12 cellular contexts compared by ENCODE assay signal in genomic region chr5:176675676-176676360, GRCh38. TPM values are rescaled to one million over a fixed set of nuclear protein-coding genes. Genes with fewer than 3 reads are reported as not detected.
DNase-seq lines count a peak whose midpoint lies in the region; ATAC-seq and TF ChIP-seq lines count a peak whose summit lies in the region.
"Had no signal": no experiment of that assay in that cellular context is flagged by ENCODE, and none has a peak within 500 bp of the region (broad histone marks: within the 10 kb centered on the region; RNA-seq: fewer than 3 reads in every experiment).

No MANE protein-coding gene starts in this region.

- no peak overlapping the region for H3K4me2 ChIP-seq in mesendoderm (ENCODE audit: low read length)

- H3K4me3 ChIP-seq in astrocyte of the spinal cord (ENCODE audit: low read depth, low read length) (no peak overlapping the region), mesendoderm (ENCODE audit: low read length) (no peak overlapping the region), sigmoid colon (no peak overlapping the region)
- H3K4me3 ChIP-seq: upper lobe of left lung had no signal

- CTCF ChIA-PET in Calu3 (lab: Charles Lee), result interaction anchor here (1.0 to 1.5 kb wide), 3 partner anchors 15 to 18 kb away, joined by 3 to 7 read pairs (median 4); no protein-coding TSS in a partner anchor
- CTCF ChIA-PET in activated CD4-positive, alpha-beta T cell treated with anti-CD3 and anti-CD28 coated beads, Interleukin-2, amount 10 ng/mL, durations not matched to agents 7 days and 5 days (lab: Charles Lee), result no interaction called here

- POLR2A ChIA-PET in activated CD4-positive, alpha-beta T cell treated with anti-CD3 and anti-CD28 coated beads, Interleukin-2, amount 10 ng/mL, durations not matched to agents 7 days and 5 days (lab: Charles Lee), result no interaction called here

- H3K9me3 Mint-ChIP-seq in Calu3 (ENCODE audit: low read depth, unreplicated experiment), result no peaks in the 10 kb centered on the region
- H3K9me3 Mint-ChIP-seq in activated CD4-positive, alpha-beta T cell treated with anti-CD3 and anti-CD28 coated beads, Interleukin-2, amount 10 ng/mL, durations not matched to agents 7 days and 5 days, result no peaks in the 10 kb centered on the region

- no peaks in the 10 kb centered on the region for H3K9me3 ChIP-seq in sigmoid colon
- H3K9me3 ChIP-seq: upper lobe of left lung had no signal

- no peak overlapping the region for H2BK5ac ChIP-seq in mesendoderm (ENCODE audit: low read length)

- peaks cover 27% of the 10 kb centered on the region for H3K27me3 Mint-ChIP-seq in Calu3 (ENCODE audit: unreplicated experiment)
- H3K27me3 Mint-ChIP-seq in activated CD4-positive, alpha-beta T cell treated with anti-CD3 and anti-CD28 coated beads, Interleukin-2, amount 10 ng/mL, durations not matched to agents 7 days and 5 days, result peaks cover 27% of the 10 kb centered on the region

- H3K27ac Mint-ChIP-seq in Calu3 (ENCODE audit: unreplicated experiment), result no peak overlapping the region
- no peak overlapping the region for H3K27ac Mint-ChIP-seq in activated CD4-positive, alpha-beta T cell treated with anti-CD3 and anti-CD28 coated beads, Interleukin-2, amount 10 ng/mL, durations not matched to agents 7 days and 5 days

- H3K27me3 ChIP-seq in mesendoderm (ENCODE audit: insufficient read depth, low read length, poor library complexity) (no peaks in the 10 kb centered on the region), sigmoid colon (peaks cover 13 to 39% (median 19%) of the 10 kb centered on the region in 3 donors)

- TF ChIP-seq POLR2A in sigmoid colon (IDR thresholded peaks at IDR 0.05), result no peak

- no peaks in the 10 kb centered on the region for H3K79me1 ChIP-seq in mesendoderm (ENCODE audit: low read length)

- TF ChIP-seq CTCF in Calu3 (IDR thresholded peaks at IDR 0.05; ENCODE audit: unreplicated experiment), result peak; percentile 76
- peak; percentile 63 for TF ChIP-seq CTCF in astrocyte of the spinal cord (IDR thresholded peaks at IDR 0.05; ENCODE audit: low read depth, low read length)
- no peak for TF ChIP-seq CTCF in sigmoid colon (IDR thresholded peaks at IDR 0.05)

- no peak overlapping the region for H3K18ac ChIP-seq in mesendoderm (ENCODE audit: low read length)

- no peak overlapping the region for H2BK120ac ChIP-seq in mesendoderm (ENCODE audit: low read depth, low read length)

- no peak overlapping the region for H3K27ac ChIP-seq in mesendoderm (ENCODE audit: low read depth, low read length)
- no peak overlapping the region for H3K27ac ChIP-seq in sigmoid colon
- H3K27ac ChIP-seq: upper lobe of left lung had no signal

- H3K9ac ChIP-seq in mesendoderm (ENCODE audit: low read length), result no peak overlapping the region

- no peak for TF ChIP-seq EP300 in sigmoid colon (IDR thresholded peaks at IDR 0.05)

- H2AK5ac ChIP-seq in mesendoderm (ENCODE audit: low read length), result no peak overlapping the region

- H3K4ac ChIP-seq in mesendoderm (ENCODE audit: low read depth, low read length), result peak overlapping the region; percentile 25

- no peak for ATAC-seq in HG03139 (IDR thresholded peaks at IDR 0.05; ENCODE audit: unreplicated experiment)

- in situ Hi-C loops in astrocyte of the spinal cord (cut with HindIII; ENCODE audit: low sequenced_read_pairs), result no loop called here

- H3K56ac ChIP-seq in mesendoderm (ENCODE audit: low read length), result no peak overlapping the region

- DNase-seq in Calu3 (peak; percentile 68), HuH-7 (ENCODE audit: low spot score) (peak; percentile 59), astrocyte of the spinal cord (ENCODE audit: low read depth, low spot score) (no peak), mesendoderm (peak; percentile 91), sigmoid colon (no peak), foreskin melanocyte (no peak)
- no peak for DNase-seq in activated CD4-positive, alpha-beta T cell treated with anti-CD3 and anti-CD28 coated beads, Interleukin-2, amount 10 ng/mL, durations not matched to agents 7 days and 5 days
- DNase-seq: activated CD4-positive, alpha-beta T cell treated with anti-CD3 and anti-CD28 coated beads, Interleukin-2, amount 50 U/mL, for 4 hours; KG1; upper lobe of left lung had no signal

- H2BK15ac ChIP-seq in mesendoderm (replicated peaks; ENCODE audit: low read depth), result no peak overlapping the region

- WGBS in mesendoderm (ENCODE audit: extremely low coverage, insufficient coverage, low lambda C conversion rate), result no CpG with 5 or more reads among the region's 19 CpGs
- WGBS in sigmoid colon, 2 donors, result 65 to 69% methylated on average over 19 of the region's 19 CpGs

- H3K36me3 ChIP-seq in mesendoderm (ENCODE audit: control insufficient read depth, insufficient read depth, low read length), result no peaks in the 10 kb centered on the region
- H3K36me3 ChIP-seq in sigmoid colon, result no peaks in the 10 kb centered on the region
- H3K36me3 ChIP-seq: upper lobe of left lung had no signal

- no peaks in the 10 kb centered on the region for H3K4me1 Mint-ChIP-seq in Calu3 (ENCODE audit: low read depth, unreplicated experiment)
- H3K4me1 Mint-ChIP-seq in activated CD4-positive, alpha-beta T cell treated with anti-CD3 and anti-CD28 coated beads, Interleukin-2, amount 10 ng/mL, durations not matched to agents 7 days and 5 days, result no peaks in the 10 kb centered on the region

- no peak overlapping the region for H3K4me3 Mint-ChIP-seq in Calu3 (ENCODE audit: low read depth, unreplicated experiment)
- H3K4me3 Mint-ChIP-seq in activated CD4-positive, alpha-beta T cell treated with anti-CD3 and anti-CD28 coated beads, Interleukin-2, amount 10 ng/mL, durations not matched to agents 7 days and 5 days, result no peak overlapping the region

- no TSS peak for BruUV-seq in Calu3 (replicated peaks; lab: Mats Ljungman, UMichigan)

- H4K5ac ChIP-seq in mesendoderm (ENCODE audit: low read length), result no peak overlapping the region

- no peak overlapping the region for H4K8ac ChIP-seq in mesendoderm (ENCODE audit: low read depth, low read length)

- peaks cover 3% of the 10 kb centered on the region for H3K36me3 Mint-ChIP-seq in Calu3 (ENCODE audit: insufficient read depth, unreplicated experiment)
- H3K36me3 Mint-ChIP-seq in activated CD4-positive, alpha-beta T cell treated with anti-CD3 and anti-CD28 coated beads, Interleukin-2, amount 10 ng/mL, durations not matched to agents 7 days and 5 days (ENCODE audit: low read depth), result no peaks in the 10 kb centered on the region

- H3K4me1 ChIP-seq in mesendoderm (ENCODE audit: control insufficient read depth, low read depth, low read length) (peaks cover 5% of the 10 kb centered on the region), sigmoid colon (peaks cover 0 to 8% (median 2%) of the 10 kb centered on the region in 4 donors)

- no peaks in the 10 kb centered on the region for H3K79me2 ChIP-seq in mesendoderm (ENCODE audit: control insufficient read depth, insufficient read depth, low read length)

- intact Hi-C loops in Calu3 (cut with micrococcal nuclease; ENCODE audit: unreplicated experiment), result no loop called here
- intact Hi-C loops in sigmoid colon (cut with DNase I), result no loop called here

- no peak overlapping the region for H3K23ac ChIP-seq in mesendoderm (ENCODE audit: low read length)

RNA-seq across cellular contexts. Expression of gene TSPAN17, which starts 28.5 kb away (rescaled TPM):
- total RNA-seq in Calu3 (2022) (66.3 and 67.7 TPM in 2 replicates), sigmoid colon (10 to 100 TPM in 2 of 4 donors, 1 to 10 TPM in 2; 7.4 to 22.4 (median 9.7) TPM)
- 26.2 TPM for polyA plus RNA-seq in mesendoderm (2013, experiment 1 of 2)
- polyA plus RNA-seq in mesendoderm (2013, experiment 2 of 2), result 27.6 TPM
- 10 to 100 TPM; 39.6 to 42.5 TPM for total RNA-seq in activated CD4-positive, alpha-beta T cell treated with anti-CD3 and anti-CD28 coated beads, Interleukin-2, amount 10 ng/mL, durations not matched to agents 7 days and 5 days
- polyA plus RNA-seq in sigmoid colon, result 10 to 100 TPM; 21.7 to 37.7 (median 25.2) TPM

RNA-seq across cellular contexts. Expression of gene EIF4E1B, which starts 45.3 kb away (rescaled TPM):
- not detected in 2 replicates for total RNA-seq in Calu3 (2022)
- polyA plus RNA-seq in mesendoderm (2013, experiment 1 of 2), result 0.17 TPM
- 0.11 TPM for polyA plus RNA-seq in mesendoderm (2013, experiment 2 of 2)
- not detected for total RNA-seq in activated CD4-positive, alpha-beta T cell treated with anti-CD3 and anti-CD28 coated beads, Interleukin-2, amount 10 ng/mL, durations not matched to agents 7 days and 5 days
- total RNA-seq in sigmoid colon, result under 1 TPM in 1 of 4 donors, not detected in 3; 0.36 TPM
- polyA plus RNA-seq in sigmoid colon, result not detected
- total RNA-seq: right cardiac atrium, upper lobe of left lung had no signal
- polyA plus RNA-seq: right cardiac atrium had no signal

RNA-seq across cellular contexts. Expression of gene SNCB, which starts 45.5 kb away (rescaled TPM):
- not detected in 2 replicates for total RNA-seq in Calu3 (2022)
- 1.0 TPM for polyA plus RNA-seq in mesendoderm (2013, experiment 1 of 2)
- 1.4 TPM for polyA plus RNA-seq in mesendoderm (2013, experiment 2 of 2)
- total RNA-seq in activated CD4-positive, alpha-beta T cell treated with anti-CD3 and anti-CD28 coated beads, Interleukin-2, amount 10 ng/mL, durations not matched to agents 7 days and 5 days, result not detected
- total RNA-seq in sigmoid colon, result 1 to 10 TPM in 1 of 4 donors, not detected in 3; 2.2 TPM
- under 1 TPM in 1 of 3 donors, not detected in 2; 0.23 TPM for polyA plus RNA-seq in sigmoid colon
- total RNA-seq: upper lobe of left lung had no signal

Comparison
In these comparisons a context has a peak if more than half of its experiments do, and no peak if none do; other contexts are left out.
1. DNase-seq: peak in Calu3 (single experiment), HuH-7 (single experiment) and mesendoderm (single experiment); none in astrocyte of the spinal cord (single experiment), activated CD4-positive, alpha-beta T cell treated with anti-CD3 and anti-CD28 coated beads, Interleukin-2, amount 10 ng/mL, durations not matched to agents 7 days and 5 days (single experiment), sigmoid colon (single experiment) and foreskin melanocyte (single experiment).
2. CTCF ChIP-seq: peak in Calu3 (single experiment) and astrocyte of the spinal cord (single experiment); none in sigmoid colon (0 of 4).